Comparison of ENCODE assay signal across 19 cellular contexts in the genomic region with DNA sequence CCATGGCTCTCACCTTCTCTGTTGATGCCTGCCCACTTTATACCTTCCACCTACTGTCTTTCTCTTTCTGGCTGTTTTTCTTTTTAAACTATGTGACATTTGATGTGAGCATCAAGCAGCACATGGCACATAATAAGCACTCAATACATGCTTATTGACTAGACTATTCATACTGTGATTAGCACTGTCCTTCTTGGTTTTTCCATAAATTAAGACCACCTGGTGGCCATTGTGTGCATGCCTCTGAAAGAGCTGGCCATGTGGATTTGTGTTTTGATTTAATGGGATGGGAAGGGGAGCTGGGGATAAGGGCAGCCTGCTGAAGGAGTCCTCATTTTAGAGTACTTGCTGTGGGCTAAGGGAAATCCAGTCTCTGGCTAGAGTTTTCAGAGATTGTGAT.
A peak's percentile ranks its signal among the peaks of the same experiment; 100 is the strongest.
DNase-seq lines count a peak whose midpoint lies in the region; ATAC-seq and TF ChIP-seq lines count a peak whose summit lies in the region.
"Had no signal": no experiment of that assay in that cellular context is flagged by ENCODE, and none has a peak within 500 bp of the region (broad histone marks: within the 10 kb centered on the region; RNA-seq: fewer than 3 reads in every experiment).

No MANE protein-coding gene starts in this region.

- no peak overlapping the region for H3K4me3 ChIP-seq in Panc1 (ENCODE audit: low read depth in 2 of 2, low read length in 2 of 2)
- no peak overlapping the region for H3K4me3 ChIP-seq in epithelial cell of proximal tubule (ENCODE audit: low read depth, low read length)
- no peak overlapping the region for H3K4me3 ChIP-seq in Peyer's patch
- H3K4me3 ChIP-seq: SK-N-MC had no signal

- POLR2A ChIA-PET in Panc1 (lab: Charles Lee): no interaction called here

- TF ChIP-seq POLR2A in Peyer's patch (IDR thresholded peaks at IDR 0.05): no peak

- H3K27me3 ChIP-seq in Panc1 (ENCODE audit: control insufficient read depth, insufficient read depth, low read length) (no peaks in the 10 kb centered on the region), Peyer's patch (no peaks in the 10 kb centered on the region)

- ATAC-seq in Panc1 (no peak), HG03565 (IDR thresholded peaks at IDR 0.05; ENCODE audit: unreplicated experiment) (no peak), HG02642 (IDR thresholded peaks at IDR 0.05; ENCODE audit: poor library complexity, unreplicated experiment) (no peak), GM21447 (IDR thresholded peaks at IDR 0.05; ENCODE audit: unreplicated experiment) (no peak)
- ATAC-seq: CD8-positive, alpha-beta T cell had no signal

- H3K9me3 ChIP-seq in Panc1 (ENCODE audit: control insufficient read depth, insufficient read depth, low read depth, low read length): peaks cover 10% of the 10 kb centered on the region; the same call in 1 of the 2 replicates
- H3K9me3 ChIP-seq in Peyer's patch: peaks cover 0 to 10% (median 0%) of the 10 kb centered on the region in 4 donors

- peak; percentile 33 for DNase-seq in NCI-H748 (lab: John Stamatoyannopoulos, UW; ENCODE audit: unreplicated experiment)
- no peak for DNase-seq in NCI-H748 treated with DMSO at 0.1 percent for 48 hours (lab: John Stamatoyannopoulos, UW)
- no peak for DNase-seq in Panc1 (ENCODE audit: low read depth, low spot score)
- no peak for DNase-seq in epithelial cell of proximal tubule (ENCODE audit: low read depth)
- no peak for DNase-seq in Peyer's patch
- DNase-seq: 8988T; CD8-positive, alpha-beta T cell; DMS79 treated with DMSO at 0.1 percent for 48 hours; NCI-H2029; NCI-H2171; NCI-H446 treated with DMSO at 0.1 percent for 48 hours; NCI-H82; Right ventricle myocardium superior; T-helper 1 cell had no signal

- in situ Hi-C loops in Panc1 (cut with HindIII; ENCODE audit: low pct_unique_long_range_greater_than_20kb, low sequenced_read_pairs): no loop called here

- H3K27ac ChIP-seq in Panc1 (ENCODE audit: low read length) (no peak overlapping the region), Peyer's patch (no peak overlapping the region)
- H3K27ac ChIP-seq: HL-60, SK-N-MC had no signal

- CTCF ChIA-PET in Panc1 (lab: Charles Lee): interaction anchor here (0.8 kb wide), 1 partner anchor 24 kb away, joined by 3 read pairs; no protein-coding TSS in a partner anchor

- no peaks in the 10 kb centered on the region for H3K4me1 ChIP-seq in Panc1 (ENCODE audit: control insufficient read depth, insufficient read depth, low read length)
- H3K4me1 ChIP-seq in Peyer's patch: no peaks in the 10 kb centered on the region

- intact Hi-C loops in Panc1 (cut with micrococcal nuclease; ENCODE audit: unreplicated experiment): no loop called here

- H3K36me3 ChIP-seq in Panc1 (ENCODE audit: control insufficient read depth, insufficient read depth, low read length): no peaks in the 10 kb centered on the region
- H3K36me3 ChIP-seq in Peyer's patch: no peaks in the 10 kb centered on the region

- TF ChIP-seq CTCF in Panc1 (IDR thresholded peaks at IDR 0.05) (peak; percentile 11; the same call in 1 of the 2 replicates), epithelial cell of proximal tubule (conservative IDR thresholded peaks at IDR 0.05; ENCODE audit: low read depth, low read length) (peak; percentile 24), Peyer's patch (IDR thresholded peaks at IDR 0.05) (no peak)

- BruUV-seq in Panc1 (replicated peaks; lab: Mats Ljungman, UMichigan): no TSS peak

Comparison
In these comparisons a context has a peak if more than half of its experiments do, and no peak if none do; other contexts are left out.
1. CTCF ChIP-seq: peak in Panc1 (single experiment) and epithelial cell of proximal tubule (single experiment); none in Peyer's patch (0 of 6).